ENCODE assay signal across 24 cellular contexts in the genomic region with DNA sequence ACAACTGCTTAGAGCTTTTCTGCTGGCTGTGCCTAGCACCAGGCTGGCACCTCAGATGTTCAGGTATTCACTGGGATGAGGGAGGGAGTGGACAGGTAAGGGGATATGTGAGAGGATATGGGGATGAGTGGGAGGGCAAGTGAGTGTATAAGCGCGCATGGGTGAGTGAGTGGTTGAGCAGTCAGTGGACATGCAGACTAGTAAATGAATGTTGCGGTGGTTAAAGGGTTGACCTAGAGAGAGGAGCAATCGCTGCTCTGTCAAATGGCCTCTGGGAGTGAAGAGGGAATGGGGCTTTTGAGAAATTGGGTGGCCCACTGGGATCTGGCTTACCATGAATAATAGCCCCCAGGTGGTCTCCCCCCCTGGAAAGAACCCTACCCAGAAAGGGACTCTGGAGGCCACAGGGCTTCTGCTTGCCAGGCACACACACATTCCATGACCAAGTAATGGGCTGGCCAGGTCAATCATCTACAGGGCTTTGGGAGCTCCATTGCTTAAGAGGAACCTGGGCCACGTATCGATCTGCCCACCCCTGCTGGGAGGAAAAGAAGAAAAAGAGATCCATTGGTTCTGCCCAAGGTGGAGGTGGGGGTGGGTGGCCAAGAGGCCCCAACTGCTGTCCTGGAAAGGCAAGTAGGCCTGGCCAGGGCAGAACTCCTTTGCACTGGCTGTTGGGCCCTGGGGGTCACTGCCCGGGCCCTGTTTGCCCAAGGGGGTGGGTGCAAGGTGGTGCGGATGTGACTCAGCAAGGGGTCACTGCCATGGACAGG. TPM values are rescaled to one million over a fixed set of nuclear protein-coding genes. Genes with fewer than 3 reads are reported as not detected.
DNase-seq lines count a peak whose midpoint lies in the region; ATAC-seq and TF ChIP-seq lines count a peak whose summit lies in the region.
"Had no signal": no experiment of that assay in that cellular context is flagged by ENCODE, and none has a peak within 500 bp of the region (broad histone marks: within the 10 kb centered on the region; RNA-seq: fewer than 3 reads in every experiment).

No MANE protein-coding gene starts in this region.

- TF ChIP-seq CTCF in activated CD8-positive, alpha-beta T cell treated with anti-CD3 and anti-CD28 coated beads for 36 hours (IDR thresholded peaks at IDR 0.05): no peak
- TF ChIP-seq CTCF in RWPE2 (IDR thresholded peaks at IDR 0.05; ENCODE audit: poor library complexity, severe bottlenecking) (no peak), liver (IDR thresholded peaks at IDR 0.05; ENCODE audit: low read depth, low read length, missing input control) (no peak), type B pancreatic cell (conservative IDR thresholded peaks at IDR 0.05) (no peak), tibial artery (IDR thresholded peaks at IDR 0.05) (no peak), natural killer cell (IDR thresholded peaks at IDR 0.05) (no peak)

- no peaks in the 10 kb centered on the region for H3K36me3 Mint-ChIP-seq in activated CD8-positive, alpha-beta T cell treated with anti-CD3 and anti-CD28 coated beads, Interleukin-2, amount 10 ng/mL, durations not matched to agents 7 days and 5 days (ENCODE audit: low read depth)
- H3K36me3 Mint-ChIP-seq in activated CD8-positive, alpha-beta T cell treated with anti-CD3 and anti-CD28 coated beads for 36 hours (ENCODE audit: low read depth): no peaks in the 10 kb centered on the region
- H3K36me3 Mint-ChIP-seq in type B pancreatic cell (no peaks in the 10 kb centered on the region), natural killer cell (no peaks in the 10 kb centered on the region)

- intact Hi-C loops in activated CD8-positive, alpha-beta T cell treated with anti-CD3 and anti-CD28 coated beads for 36 hours (cut with micrococcal nuclease): no loop called here
- intact Hi-C loops in tibial artery (cut with DNase I; ENCODE audit: low total_unique reads) (loop anchor here (5.0 kb wide), 1 partner anchor 891 kb away; no protein-coding TSS in a partner anchor), natural killer cell (cut with micrococcal nuclease) (no loop called here)

- peaks cover 43% of the 10 kb centered on the region for H3K4me1 Mint-ChIP-seq in activated CD8-positive, alpha-beta T cell treated with anti-CD3 and anti-CD28 coated beads, Interleukin-2, amount 10 ng/mL, durations not matched to agents 7 days and 5 days (ENCODE audit: low read depth)
- H3K4me1 Mint-ChIP-seq in activated CD8-positive, alpha-beta T cell treated with anti-CD3 and anti-CD28 coated beads for 36 hours (ENCODE audit: low read depth): peaks cover 41% of the 10 kb centered on the region
- peaks cover 37% of the 10 kb centered on the region for H3K4me1 Mint-ChIP-seq in type B pancreatic cell (ENCODE audit: unreplicated experiment)
- peaks cover 20 to 22% of the 10 kb centered on the region in 2 donors for H3K4me1 Mint-ChIP-seq in natural killer cell

- no peak overlapping the region for H3K27ac ChIP-seq in RWPE2 (ENCODE audit: poor library complexity, severe bottlenecking)
- peak overlapping the region; percentile 86 to 90 for H3K27ac ChIP-seq in liver (ENCODE audit: low read depth in 1 of 2, low read length in 2 of 2)
- no peak overlapping the region for H3K27ac ChIP-seq in tibial artery
- H3K27ac ChIP-seq: BLaER1 treated with 17β-estradiol and CSF1 and Interleukin-3, amounts not matched to agents 10 nM and 100 nM; prostate gland; uterus; VCaP had no signal

- WGBS in liver: 36% methylated on average over 8 of the region's 8 CpGs

- TF ChIP-seq RAD21 in liver (IDR thresholded peaks at IDR 0.05): peak; percentile 54 to 58

- no peak for ATAC-seq in activated CD8-positive, alpha-beta T cell treated with anti-CD3 and anti-CD28 coated beads, Interleukin-2, amount 10 ng/mL, durations not matched to agents 7 days and 5 days
- no peak for ATAC-seq in activated CD8-positive, alpha-beta T cell treated with anti-CD3 and anti-CD28 coated beads for 36 hours
- no peak for ATAC-seq in RWPE2 (ENCODE audit: low read depth)
- ATAC-seq in HG03520 (IDR thresholded peaks at IDR 0.05; ENCODE audit: unreplicated experiment): no peak
- ATAC-seq in natural killer cell: no peak
- ATAC-seq: activated T-cell treated with anti-CD3 and anti-CD28 coated beads, Interleukin-2, amount 50 U/mL, for 4 hours; effector memory CD8-positive, alpha-beta T cell had no signal

- H3K9me3 ChIP-seq in RWPE2 (ENCODE audit: severe bottlenecking): no peaks in the 10 kb centered on the region
- H3K9me3 ChIP-seq in liver (ENCODE audit: control insufficient read depth in 4 of 4, low read length in 3 of 4): no peaks in the 10 kb centered on the region
- no peaks in the 10 kb centered on the region for H3K9me3 ChIP-seq in tibial artery
- H3K9me3 ChIP-seq: BLaER1 treated with 17β-estradiol and CSF1 and Interleukin-3, amounts not matched to agents 10 nM and 100 nM; prostate gland; uterus had no signal

- H3K4me3 ChIP-seq in RWPE2 (ENCODE audit: severe bottlenecking) (no peak overlapping the region), liver (ENCODE audit: low read depth in 1 of 3, low read length in 3 of 3) (no peak overlapping the region), tibial artery (no peak overlapping the region)
- H3K4me3 ChIP-seq: BLaER1 treated with 17β-estradiol and CSF1 and Interleukin-3, amounts not matched to agents 10 nM and 100 nM; prostate gland; smooth muscle cell; uterus had no signal

- CTCF ChIA-PET in activated CD8-positive, alpha-beta T cell treated with anti-CD3 and anti-CD28 coated beads, Interleukin-2, amount 10 ng/mL, durations not matched to agents 7 days and 5 days (lab: Charles Lee): interaction anchor here (5.5 to 12.4 kb wide), 2 partner anchors 9 to 20 kb away, joined by 33 to 107 read pairs; no protein-coding TSS in a partner anchor
- CTCF ChIA-PET in activated CD8-positive, alpha-beta T cell treated with anti-CD3 and anti-CD28 coated beads for 36 hours (lab: Charles Lee): interaction anchor here (0.7 to 6.4 kb wide), 8 partner anchors 10 to 735 kb away, joined by 3 to 65 read pairs (median 4); no protein-coding TSS in a partner anchor

- H3K4me1 ChIP-seq in RWPE2 (ENCODE audit: insufficient read depth, poor library complexity, severe bottlenecking) (no peaks in the 10 kb centered on the region), liver (ENCODE audit: control insufficient read depth in 4 of 4, insufficient read depth in 4 of 4, low read length in 3 of 4) (peaks cover 20 to 76% (median 52%) of the 10 kb centered on the region in 4 donors), tibial artery (peaks cover 0 to 17% (median 8%) of the 10 kb centered on the region in 4 donors)
- H3K4me1 ChIP-seq: uterus had no signal

- H3K36me3 ChIP-seq in RWPE2 (ENCODE audit: low read depth) (no peaks in the 10 kb centered on the region), liver (ENCODE audit: control insufficient read depth in 4 of 4, insufficient read depth in 3 of 4, low read depth in 1 of 4, low read length in 3 of 4) (no peaks in the 10 kb centered on the region), tibial artery (no peaks in the 10 kb centered on the region)
- H3K36me3 ChIP-seq: BLaER1 treated with 17β-estradiol and CSF1 and Interleukin-3, amounts not matched to agents 10 nM and 100 nM; prostate gland; uterus had no signal

- no peak for DNase-seq in activated CD8-positive, alpha-beta T cell treated with anti-CD3 and anti-CD28 coated beads, Interleukin-2, amount 10 ng/mL, durations not matched to agents 7 days and 5 days
- no peak for DNase-seq in activated CD8-positive, alpha-beta T cell treated with anti-CD3 and anti-CD28 coated beads for 36 hours
- DNase-seq in RWPE2 (ENCODE audit: low spot score): peak; percentile 55
- DNase-seq in type B pancreatic cell (ENCODE audit: extremely low spot score, unreplicated experiment): no peak
- DNase-seq in tibial artery: no peak
- no peak for DNase-seq in natural killer cell
- DNase-seq: activated naive CD4-positive, alpha-beta T cell treated with anti-CD3 and anti-CD28 coated beads for 36 hours; activated T-cell treated with anti-CD3 and anti-CD28 coated beads, Interleukin-2, amount 50 U/mL, for 4 hours; DMS 273 treated with DMSO at 0.1 percent for 48 hours; effector memory CD8-positive, alpha-beta T cell; GDM1; KBM-7; left colon; midbrain; NCI-H1694; SHP77 treated with DMSO at 0.1 percent for 48 hours; stimulated activated CD4-positive, alpha-beta T cell treated with anti-CD3 and anti-CD28 coated beads, Interleukin-4, amount 100 ng/mL, for 24 hours; uterus had no signal

- POLR2A ChIA-PET in activated CD8-positive, alpha-beta T cell treated with anti-CD3 and anti-CD28 coated beads, Interleukin-2, amount 10 ng/mL, durations not matched to agents 7 days and 5 days (lab: Charles Lee): interaction anchor here (1.3 to 12.5 kb wide), 2 partner anchors 9 to 35 kb away, joined by 5 to 314 read pairs; partner anchors contain the start of gene ZFP36L1
- POLR2A ChIA-PET in activated CD8-positive, alpha-beta T cell treated with anti-CD3 and anti-CD28 coated beads for 36 hours (lab: Charles Lee): no interaction called here

- H3K27ac Mint-ChIP-seq in activated CD8-positive, alpha-beta T cell treated with anti-CD3 and anti-CD28 coated beads, Interleukin-2, amount 10 ng/mL, durations not matched to agents 7 days and 5 days: peak overlapping the region; percentile 25
- no peak overlapping the region for H3K27ac Mint-ChIP-seq in activated CD8-positive, alpha-beta T cell treated with anti-CD3 and anti-CD28 coated beads for 36 hours
- peak overlapping the region; percentile 29 for H3K27ac Mint-ChIP-seq in type B pancreatic cell
- H3K27ac Mint-ChIP-seq in natural killer cell: no peak overlapping the region
- H3K27ac Mint-ChIP-seq: activated naive CD4-positive, alpha-beta T cell treated with anti-CD3 and anti-CD28 coated beads for 36 hours had no signal

- peak overlapping the region in 1 of 2 donors; percentile 5 for H3K9ac ChIP-seq in liver (ENCODE audit: low read depth in 1 of 2, low read length in 2 of 2)
- H3K9ac ChIP-seq: BLaER1 treated with 17β-estradiol and CSF1 and Interleukin-3, amounts not matched to agents 10 nM and 100 nM had no signal

- no peak overlapping the region for H3K4me3 Mint-ChIP-seq in activated CD8-positive, alpha-beta T cell treated with anti-CD3 and anti-CD28 coated beads, Interleukin-2, amount 10 ng/mL, durations not matched to agents 7 days and 5 days
- no peak overlapping the region for H3K4me3 Mint-ChIP-seq in activated CD8-positive, alpha-beta T cell treated with anti-CD3 and anti-CD28 coated beads for 36 hours
- H3K4me3 Mint-ChIP-seq in type B pancreatic cell: peak overlapping the region; percentile 44
- H3K4me3 Mint-ChIP-seq in natural killer cell: no peak overlapping the region
- H3K4me3 Mint-ChIP-seq: activated naive CD4-positive, alpha-beta T cell treated with anti-CD3 and anti-CD28 coated beads for 36 hours; activated T-cell treated with anti-CD3 and anti-CD28 coated beads, Interleukin-2, amount 50 U/mL, for 4 hours; effector memory CD8-positive, alpha-beta T cell had no signal

- H3K9me3 Mint-ChIP-seq in activated CD8-positive, alpha-beta T cell treated with anti-CD3 and anti-CD28 coated beads, Interleukin-2, amount 10 ng/mL, durations not matched to agents 7 days and 5 days (ENCODE audit: insufficient read depth): no peaks in the 10 kb centered on the region
- no peaks in the 10 kb centered on the region for H3K9me3 Mint-ChIP-seq in activated CD8-positive, alpha-beta T cell treated with anti-CD3 and anti-CD28 coated beads for 36 hours
- no peaks in the 10 kb centered on the region for H3K9me3 Mint-ChIP-seq in type B pancreatic cell
- no peaks in the 10 kb centered on the region for H3K9me3 Mint-ChIP-seq in natural killer cell
- H3K9me3 Mint-ChIP-seq: activated naive CD4-positive, alpha-beta T cell treated with anti-CD3 and anti-CD28 coated beads for 36 hours; activated T-cell treated with anti-CD3 and anti-CD28 coated beads, Interleukin-2, amount 50 U/mL, for 4 hours; effector memory CD8-positive, alpha-beta T cell had no signal

- H3K27me3 Mint-ChIP-seq in activated CD8-positive, alpha-beta T cell treated with anti-CD3 and anti-CD28 coated beads, Interleukin-2, amount 10 ng/mL, durations not matched to agents 7 days and 5 days (ENCODE audit: low read depth): no peaks in the 10 kb centered on the region
- no peaks in the 10 kb centered on the region for H3K27me3 Mint-ChIP-seq in activated CD8-positive, alpha-beta T cell treated with anti-CD3 and anti-CD28 coated beads for 36 hours
- H3K27me3 Mint-ChIP-seq in type B pancreatic cell (no peaks in the 10 kb centered on the region), natural killer cell (ENCODE audit: low read depth in 2 of 2) (no peaks in the 10 kb centered on the region)
- H3K27me3 Mint-ChIP-seq: effector memory CD8-positive, alpha-beta T cell had no signal

- no peaks in the 10 kb centered on the region for H3K27me3 ChIP-seq in RWPE2 (ENCODE audit: insufficient read depth, poor library complexity, severe bottlenecking)
- H3K27me3 ChIP-seq in liver (ENCODE audit: control insufficient read depth in 4 of 4, insufficient read depth in 4 of 4, low read length in 3 of 4): no peaks in the 10 kb centered on the region
- no peaks in the 10 kb centered on the region for H3K27me3 ChIP-seq in tibial artery
- H3K27me3 ChIP-seq: BLaER1 treated with 17β-estradiol and CSF1 and Interleukin-3, amounts not matched to agents 10 nM and 100 nM; uterus had no signal

RNA-seq across cellular contexts. Expression of gene ZFP36L1, which starts 30.8 kb away (rescaled TPM):
- total RNA-seq in activated CD8-positive, alpha-beta T cell treated with anti-CD3 and anti-CD28 coated beads, Interleukin-2, amount 10 ng/mL, durations not matched to agents 7 days and 5 days: 10 to 100 TPM; 63.3 to 73.2 TPM
- 10 to 100 TPM; 57.4 to 60.6 TPM for total RNA-seq in activated CD8-positive, alpha-beta T cell treated with anti-CD3 and anti-CD28 coated beads for 36 hours
- 10 to 100 TPM; 25.0 to 58.2 TPM for total RNA-seq in liver
- polyA plus RNA-seq in liver: 100 to 1,000 TPM in 1 of 2 donors, 10 to 100 TPM in 1; 80.8 to 170 TPM
- 457 and 564 TPM in 2 replicates for total RNA-seq in type B pancreatic cell (ENCODE audit: low replicate concordance)
- total RNA-seq in natural killer cell: 100 to 1,000 TPM; 143 to 167 (median 166) TPM

Comparison
In these comparisons a context has a peak if more than half of its experiments do, and no peak if none do; other contexts are left out.
1. H3K27ac Mint-ChIP-seq: peak in activated CD8-positive, alpha-beta T cell treated with anti-CD3 and anti-CD28 coated beads, Interleukin-2, amount 10 ng/mL, durations not matched to agents 7 days and 5 days (single experiment) and type B pancreatic cell (single experiment); none in activated CD8-positive, alpha-beta T cell treated with anti-CD3 and anti-CD28 coated beads for 36 hours (single experiment) and natural killer cell (0 of 2).
2. H3K27ac ChIP-seq: peak in liver (2 of 2); none in RWPE2 (single experiment) and tibial artery (0 of 2).